ENCODE assay signal across 20 cellular contexts in genomic region chr19:39053276-39054090, GRCh38. TPM values are rescaled to one million over a fixed set of nuclear protein-coding genes. Genes with fewer than 3 reads are reported as not detected.
A peak's percentile ranks its signal among the peaks of the same experiment; 100 is the strongest.
DNase-seq lines count a peak whose midpoint lies in the region; ATAC-seq and TF ChIP-seq lines count a peak whose summit lies in the region.
"Had no signal": no experiment of that assay in that cellular context is flagged by ENCODE, and none has a peak within 500 bp of the region (broad histone marks: within the 10 kb centered on the region; RNA-seq: fewer than 3 reads in every experiment).

No MANE protein-coding gene starts in this region.

- peak overlapping the region; percentile 51 for H3K27ac Mint-ChIP-seq in activated CD4-positive, alpha-beta T cell treated with anti-CD3 and anti-CD28 coated beads, Interleukin-2, amount 10 ng/mL, durations not matched to agents 24 days and 14 days
- no peak overlapping the region for H3K27ac Mint-ChIP-seq in chondrocyte (ENCODE audit: unreplicated experiment)
- H3K27ac Mint-ChIP-seq: activated B cell treated with CpG ODN at 0.5 μM for 24 hours, T-helper 17 cell had no signal

- DNase-seq in activated CD4-positive, alpha-beta T cell treated with anti-CD3 and anti-CD28 coated beads, Interleukin-2, amount 10 ng/mL, durations not matched to agents 24 days and 14 days = no peak
- no peak for DNase-seq in activated CD4-positive, alpha-beta T cell treated with anti-CD3 and anti-CD28 coated beads, Interleukin-2, amount 50 U/mL, for 48 hours
- DNase-seq in chondrocyte (ENCODE audit: low spot score) (peak; percentile 71), mucosa of gallbladder (ENCODE audit: low spot score) (peak; percentile 91), NCI-H446 treated with DMSO at 0.1 percent for 48 hours (lab: John Stamatoyannopoulos, UW) (no peak)
- DNase-seq in activated CD4-positive, CD25-positive, alpha-beta regulatory T cell (lab: John Stamatoyannopoulos, UW) = no peak
- DNase-seq: activated B cell treated with CpG ODN at 0.5 μM for 24 hours; activated CD8-positive, alpha-beta memory T cell treated with anti-CD3 and anti-CD28 coated beads for 24 hours; CD4-positive, CD25-positive, alpha-beta regulatory T cell; central memory CD4-positive, alpha-beta T cell; DMS79 treated with DMSO at 0.1 percent for 48 hours; NCI-H1694 treated with DMSO at 0.1 percent for 48 hours; SHP77 treated with DMSO at 0.1 percent for 48 hours; stimulated activated CD4-positive, alpha-beta T cell treated with anti-CD3 and anti-CD28 coated beads, Interleukin-4, amount 100 ng/mL, for 4 hours; stimulated activated CD8-positive, alpha-beta memory T cell treated with anti-CD3 and anti-CD28 coated beads, Interleukin-4, amount 100 ng/mL, for 48 hours; T-helper 17 cell had no signal

- H3K4me1 Mint-ChIP-seq in activated CD4-positive, alpha-beta T cell treated with anti-CD3 and anti-CD28 coated beads, Interleukin-2, amount 10 ng/mL, durations not matched to agents 24 days and 14 days = no peaks in the 10 kb centered on the region
- no peaks in the 10 kb centered on the region for H3K4me1 Mint-ChIP-seq in chondrocyte (ENCODE audit: low read depth)
- H3K4me1 Mint-ChIP-seq: activated B cell treated with CpG ODN at 0.5 μM for 24 hours, T-helper 17 cell had no signal

- intact Hi-C loops in activated CD4-positive, alpha-beta T cell treated with anti-CD3 and anti-CD28 coated beads, Interleukin-2, amount 10 ng/mL, durations not matched to agents 24 days and 14 days (cut with micrococcal nuclease) = no loop called here

- H3K9me3 Mint-ChIP-seq in activated CD4-positive, alpha-beta T cell treated with anti-CD3 and anti-CD28 coated beads, Interleukin-2, amount 10 ng/mL, durations not matched to agents 24 days and 14 days = no peaks in the 10 kb centered on the region
- peaks cover 6% of the 10 kb centered on the region for H3K9me3 Mint-ChIP-seq in chondrocyte (ENCODE audit: low read depth)

- no peak overlapping the region for H3K4me3 Mint-ChIP-seq in activated CD4-positive, alpha-beta T cell treated with anti-CD3 and anti-CD28 coated beads, Interleukin-2, amount 10 ng/mL, durations not matched to agents 24 days and 14 days
- H3K4me3 Mint-ChIP-seq in chondrocyte (ENCODE audit: unreplicated experiment) = no peak overlapping the region
- H3K4me3 Mint-ChIP-seq: activated B cell treated with CpG ODN at 0.5 μM for 24 hours; CD4-positive, CD25-positive, alpha-beta regulatory T cell; T-helper 17 cell had no signal

- TF ChIP-seq CTCF in chondrocyte (IDR thresholded peaks at IDR 0.05) = no peak

- no peaks in the 10 kb centered on the region for H3K36me3 Mint-ChIP-seq in activated CD4-positive, alpha-beta T cell treated with anti-CD3 and anti-CD28 coated beads, Interleukin-2, amount 10 ng/mL, durations not matched to agents 24 days and 14 days (ENCODE audit: low read depth)
- H3K36me3 Mint-ChIP-seq in chondrocyte (ENCODE audit: low read depth) = peaks cover 2% of the 10 kb centered on the region
- H3K36me3 Mint-ChIP-seq: CD4-positive, CD25-positive, alpha-beta regulatory T cell had no signal

- peaks cover 2% of the 10 kb centered on the region for H3K27me3 Mint-ChIP-seq in activated CD4-positive, alpha-beta T cell treated with anti-CD3 and anti-CD28 coated beads, Interleukin-2, amount 10 ng/mL, durations not matched to agents 24 days and 14 days
- H3K27me3 Mint-ChIP-seq in chondrocyte (ENCODE audit: low read depth) = peaks cover 13% of the 10 kb centered on the region
- H3K27me3 Mint-ChIP-seq: CD4-positive, CD25-positive, alpha-beta regulatory T cell; T-helper 17 cell had no signal

- TF ChIP-seq POLR2A in GM18505 (IDR thresholded peaks at IDR 0.05; ENCODE audit: borderline replicate concordance, extremely low read depth, insufficient read depth, insufficient read length) = no peak

- no peak for ATAC-seq in GM18867 (IDR thresholded peaks at IDR 0.05; ENCODE audit: unreplicated experiment)
- no peak for ATAC-seq in GM18505 (IDR thresholded peaks at IDR 0.05; ENCODE audit: unreplicated experiment)
- ATAC-seq: T-helper 17 cell had no signal

RNA-seq across cellular contexts. Expression of gene FBXO27, which starts 21.1 kb away (rescaled TPM):
- total RNA-seq in activated CD4-positive, alpha-beta T cell treated with anti-CD3 and anti-CD28 coated beads, Interleukin-2, amount 10 ng/mL, durations not matched to agents 24 days and 14 days = 0.14 and 0.17 TPM in 2 replicates
- total RNA-seq in chondrocyte (4.6 to 7.4 TPM (median 6.7 TPM) in 3 replicates), mucosa of gallbladder (28.1 TPM)

RNA-seq across cellular contexts. Expression of gene ACP7, which starts 30.7 kb away (rescaled TPM):
- total RNA-seq in activated CD4-positive, alpha-beta T cell treated with anti-CD3 and anti-CD28 coated beads, Interleukin-2, amount 10 ng/mL, durations not matched to agents 24 days and 14 days = not detected in 2 replicates
- total RNA-seq in chondrocyte = not detected in 3 replicates
- 7.3 TPM for total RNA-seq in mucosa of gallbladder
- total RNA-seq: activated B cell treated with CpG ODN at 0.5 μM for 24 hours; CD4-positive, CD25-positive, alpha-beta regulatory T cell; omental fat pad; skeletal muscle tissue; T-helper 17 cell had no signal

Comparison
In these comparisons a context has a peak if more than half of its experiments do, and no peak if none do; other contexts are left out.
1. DNase-seq: peak in chondrocyte (single experiment) and mucosa of gallbladder (single experiment); none in activated CD4-positive, alpha-beta T cell treated with anti-CD3 and anti-CD28 coated beads, Interleukin-2, amount 10 ng/mL, durations not matched to agents 24 days and 14 days (single experiment), activated CD4-positive, alpha-beta T cell treated with anti-CD3 and anti-CD28 coated beads, Interleukin-2, amount 50 U/mL, for 48 hours (0 of 2), NCI-H446 treated with DMSO at 0.1 percent for 48 hours (single experiment) and activated CD4-positive, CD25-positive, alpha-beta regulatory T cell (0 of 4).